ENCODE assay signal across 8 cellular contexts in the genomic region with DNA sequence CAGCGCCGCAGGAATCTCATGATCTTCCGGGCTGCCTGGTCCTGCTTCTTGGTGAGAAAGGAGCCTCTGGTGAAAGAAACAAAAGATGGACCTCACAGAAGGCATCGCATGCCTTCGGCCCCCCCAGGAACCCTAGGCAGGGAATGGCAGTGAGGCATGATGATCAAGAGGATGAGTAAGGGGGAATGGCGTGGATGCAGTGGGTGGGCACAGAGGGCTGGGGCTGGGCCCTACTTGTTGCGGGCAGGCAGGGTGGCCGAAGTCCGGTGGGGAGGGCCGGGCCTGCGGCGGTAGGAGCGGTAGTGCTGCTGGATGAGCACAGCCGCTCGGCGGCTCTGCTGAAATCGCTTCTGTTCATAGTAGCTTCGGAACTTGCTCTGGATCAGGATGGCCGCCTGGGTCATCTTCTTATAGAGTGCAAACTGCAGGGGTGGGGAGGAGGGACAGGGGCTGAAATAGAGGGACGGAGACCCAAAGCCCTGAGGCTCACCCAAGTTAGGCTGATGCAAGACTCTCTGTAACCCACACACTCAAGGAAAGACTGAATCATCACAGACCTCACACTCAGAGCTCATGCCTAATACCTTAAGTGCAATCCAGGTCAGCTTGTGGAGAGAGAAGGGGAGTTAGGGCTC. TPM values are rescaled to one million over a fixed set of nuclear protein-coding genes. Genes with fewer than 3 reads are reported as not detected.
DNase-seq lines count a peak whose midpoint lies in the region; ATAC-seq, FAIRE-seq and TF ChIP-seq lines count a peak whose summit lies in the region.

No MANE protein-coding gene starts in this region.

- TF ChIP-seq CTCF in left ventricle myocardium inferior (IDR thresholded peaks at IDR 0.05; ENCODE audit: borderline replicate concordance) (no peak), WERI-Rb-1 (IDR thresholded peaks at IDR 0.05; ENCODE audit: low read depth, low read length) (no peak), fibroblast of the aortic adventitia (IDR thresholded peaks at IDR 0.05; ENCODE audit: insufficient read depth, low read length) (no peak)

- intact Hi-C loops in left ventricle myocardium inferior (cut with micrococcal nuclease) (no loop called here), left cardiac atrium (cut with DNase I) (no loop called here)

- ATAC-seq in left cardiac atrium (no peak), GM18498 (IDR thresholded peaks at IDR 0.05; ENCODE audit: unreplicated experiment) (no peak)

- H3K36me3 ChIP-seq in left ventricle myocardium inferior (peaks cover 32% of the 10 kb centered on the region), WERI-Rb-1 (peaks cover 42% of the 10 kb centered on the region), small intestine (ENCODE audit: control insufficient read depth in 2 of 2, insufficient read depth in 2 of 2, low read length in 2 of 2) (peaks cover 6 to 12% of the 10 kb centered on the region in 2 donors)

- peaks cover 65% of the 10 kb centered on the region for H3K4me1 ChIP-seq in left ventricle myocardium inferior
- H3K4me1 ChIP-seq in small intestine (ENCODE audit: control insufficient read depth in 2 of 2, insufficient read depth in 1 of 2, low read depth in 1 of 2, low read length in 1 of 2): peaks cover 0 to 4% of the 10 kb centered on the region in 2 donors

- peak overlapping the region; percentile 98 for H3K27ac ChIP-seq in left ventricle myocardium inferior (replicated peaks)
- peak overlapping the region; percentile 91 for H3K27ac ChIP-seq in WERI-Rb-1
- H3K27ac ChIP-seq in small intestine (ENCODE audit: low read depth in 1 of 2, low read length in 1 of 2): peak overlapping the region; percentile 77 to 78

- H3K9me3 ChIP-seq in left ventricle myocardium inferior (replicated peaks) (no peaks in the 10 kb centered on the region), WERI-Rb-1 (ENCODE audit: severe bottlenecking) (no peaks in the 10 kb centered on the region), small intestine (ENCODE audit: control insufficient read depth, low read depth) (no peaks in the 10 kb centered on the region)

- WGBS in small intestine, 3 donors: 63 to 83% (median 82%) methylated on average over 20 of the region's 20 CpGs

- no peak for DNase-seq in left ventricle myocardium inferior
- DNase-seq in left cardiac atrium: no peak
- DNase-seq in WERI-Rb-1: peak; percentile 22
- peak; percentile 97 for DNase-seq in fibroblast of the aortic adventitia (ENCODE audit: low read depth)
- no peak for DNase-seq in small intestine
- no peak for DNase-seq in retina
- DNase-seq in central memory CD4-positive, alpha-beta T cell: no peak

- no peak for FAIRE-seq in small intestine (lab: Jason Lieb, UNC)

- H3K4me3 ChIP-seq in left ventricle myocardium inferior: peak overlapping the region; percentile 90
- H3K4me3 ChIP-seq in WERI-Rb-1 (ENCODE audit: low read depth, low read length): no peak overlapping the region; the same call in 1 of the 2 replicates
- peak overlapping the region; percentile 88 for H3K4me3 ChIP-seq in fibroblast of the aortic adventitia (ENCODE audit: low read depth, low read length)
- H3K4me3 ChIP-seq in small intestine (ENCODE audit: low read depth in 1 of 2, low read length in 2 of 2): no peak overlapping the region

- H3K27me3 ChIP-seq in left ventricle myocardium inferior (ENCODE audit: low read depth) (no peaks in the 10 kb centered on the region), WERI-Rb-1 (ENCODE audit: insufficient read depth, low read depth, severe bottlenecking) (no peaks in the 10 kb centered on the region), small intestine (ENCODE audit: control insufficient read depth in 2 of 2, insufficient read depth in 2 of 2, low read length in 2 of 2) (no peaks in the 10 kb centered on the region)

RNA-seq across cellular contexts. Expression of a gene that starts 1.4 kb away (rescaled TPM):
- 158 TPM for total RNA-seq in left ventricle myocardium inferior
- 100 to 1,000 TPM; 113 to 128 TPM for total RNA-seq in left cardiac atrium
- total RNA-seq in fibroblast of the aortic adventitia (ENCODE audit: low replicate concordance): 29.2 and 59.5 TPM in 2 replicates
- polyA plus RNA-seq in small intestine: 100 to 1,000 TPM in 1 of 3 donors, 10 to 100 TPM in 2; 77.6 to 101 (median 82.4) TPM

RNA-seq across cellular contexts. Expression of a gene that starts 18.1 kb away (rescaled TPM):
- total RNA-seq in left ventricle myocardium inferior (827 TPM), left cardiac atrium (100 to 1,000 TPM; 149 to 228 TPM), fibroblast of the aortic adventitia (ENCODE audit: low replicate concordance) (2.8 and 4.7 TPM in 2 replicates)
- polyA plus RNA-seq in small intestine: 10 to 100 TPM; 10.7 to 98.0 (median 25.9) TPM

RNA-seq across cellular contexts. Expression of a gene that starts 18.4 kb away (rescaled TPM):
- total RNA-seq in left ventricle myocardium inferior (33.8 TPM), left cardiac atrium (10 to 100 TPM; 35.5 to 46.1 TPM), fibroblast of the aortic adventitia (ENCODE audit: low replicate concordance) (12.1 and 21.1 TPM in 2 replicates)
- 10 to 100 TPM; 47.2 to 93.7 (median 70.0) TPM for polyA plus RNA-seq in small intestine

RNA-seq across cellular contexts. Expression of a gene that starts 20.7 kb away (rescaled TPM):
- total RNA-seq in left ventricle myocardium inferior: 182 TPM
- 100 to 1,000 TPM; 254 to 303 TPM for total RNA-seq in left cardiac atrium
- total RNA-seq in fibroblast of the aortic adventitia (ENCODE audit: low replicate concordance): 507 and 514 TPM in 2 replicates
- polyA plus RNA-seq in small intestine: 1,000 to 10,000 TPM in 1 of 3 donors, 100 to 1,000 TPM in 2; 848 to 1,180 (median 968) TPM

RNA-seq across cellular contexts. Expression of a gene that starts 28.3 kb away (rescaled TPM):
- total RNA-seq in left ventricle myocardium inferior: 3.1 TPM
- 1 to 10 TPM; 1.8 to 2.6 TPM for total RNA-seq in left cardiac atrium
- 0.36 TPM in 1 of 2 replicates, not detected in the other for total RNA-seq in fibroblast of the aortic adventitia (ENCODE audit: low replicate concordance)
- 1 to 10 TPM; 2.1 to 4.9 (median 4.0) TPM for polyA plus RNA-seq in small intestine

Comparison
In these comparisons a context has a peak if more than half of its experiments do, and no peak if none do; other contexts are left out.
1. DNase-seq: peak in WERI-Rb-1 (single experiment) and fibroblast of the aortic adventitia (single experiment); none in left ventricle myocardium inferior (single experiment), left cardiac atrium (single experiment), small intestine (single experiment), retina (single experiment) and central memory CD4-positive, alpha-beta T cell (single experiment).
2. H3K4me3 ChIP-seq: peak in left ventricle myocardium inferior (single experiment) and fibroblast of the aortic adventitia (single experiment); none in WERI-Rb-1 (single experiment) and small intestine (0 of 2).
3. RNA of a gene that starts 18.1 kb away (total RNA-seq): 827 TPM in left ventricle myocardium inferior (single experiment) and 149 to 228 TPM in left cardiac atrium; 2.8 to 4.7 TPM in fibroblast of the aortic adventitia; every median in the first group is over 10 times any median in the second.
4. Peak in every context shown above with its lines, with median percentiles within 50 percentile points of each other: H3K27ac ChIP-seq.